23 cellular contexts compared by ENCODE assay signal in genomic region chr5:41878173-41878572, GRCh38. TPM values are rescaled to one million over a fixed set of nuclear protein-coding genes. Genes with fewer than 3 reads are reported as not detected.
DNase-seq lines count a peak whose midpoint lies in the region; ATAC-seq and TF ChIP-seq lines count a peak whose summit lies in the region.
"Had no signal": no experiment of that assay in that cellular context is flagged by ENCODE, and none has a peak within 500 bp of the region (broad histone marks: within the 10 kb centered on the region; RNA-seq: fewer than 3 reads in every experiment).

No MANE protein-coding gene starts in this region.

- peaks cover 7% of the 10 kb centered on the region for H3K27me3 Mint-ChIP-seq in nephron progenitor cell (ENCODE audit: low read depth, poor library complexity)

- H3K27ac Mint-ChIP-seq in nephron progenitor cell = no peak overlapping the region
- H3K27ac Mint-ChIP-seq: activated CD8-positive, alpha-beta T cell treated with anti-CD3 and anti-CD28 coated beads for 36 hours; B cell; naive B cell; stimulated activated naive CD8-positive, alpha-beta T cell treated with anti-CD3 and anti-CD28 coated beads, Interleukin-15, Interleukin-2, amounts not matched to agents 100 ng/mL and 50 ng/mL, for 24 hours had no signal

- peaks cover 6% of the 10 kb centered on the region for H3K9me3 Mint-ChIP-seq in nephron progenitor cell
- H3K9me3 Mint-ChIP-seq: activated CD8-positive, alpha-beta T cell treated with anti-CD3 and anti-CD28 coated beads for 36 hours; naive B cell; stimulated activated naive CD8-positive, alpha-beta T cell treated with anti-CD3 and anti-CD28 coated beads, Interleukin-15, Interleukin-2, amounts not matched to agents 100 ng/mL and 50 ng/mL, for 24 hours had no signal

- no peaks in the 10 kb centered on the region for H3K36me3 Mint-ChIP-seq in nephron progenitor cell (ENCODE audit: low read depth)
- H3K36me3 Mint-ChIP-seq: naive B cell had no signal

- ATAC-seq in GM18498 (IDR thresholded peaks at IDR 0.05; ENCODE audit: unreplicated experiment) (peak; percentile 46), GM19324 (IDR thresholded peaks at IDR 0.05; ENCODE audit: low FRiP score, unreplicated experiment) (peak; percentile 33), HG02642 (IDR thresholded peaks at IDR 0.05; ENCODE audit: poor library complexity, unreplicated experiment) (peak; percentile 55), HG03175 (IDR thresholded peaks at IDR 0.05; ENCODE audit: unreplicated experiment) (peak; percentile 45), GM19455 (IDR thresholded peaks at IDR 0.05; ENCODE audit: unreplicated experiment) (no peak)
- ATAC-seq: activated CD8-positive, alpha-beta T cell treated with anti-CD3 and anti-CD28 coated beads for 36 hours; body of pancreas; foreskin keratinocyte had no signal

- peaks cover 11% of the 10 kb centered on the region for H3K4me1 Mint-ChIP-seq in nephron progenitor cell
- H3K4me1 Mint-ChIP-seq: B cell, naive B cell had no signal

- DNase-seq in DMS53 treated with DMSO at 0.1 percent for 48 hours (lab: John Stamatoyannopoulos, UW; ENCODE audit: unreplicated experiment) (no peak), ureter (ENCODE audit: low spot score) (no peak), nephron progenitor cell (no peak)
- DNase-seq: activated CD8-positive, alpha-beta T cell treated with anti-CD3 and anti-CD28 coated beads for 36 hours; activated gamma-delta T cell treated with Interleukin-2 at 50 U/mL for 16 hours; body of pancreas; COR-L47; DND-41; effector CD4-positive, alpha-beta T cell; erythroblast; foreskin keratinocyte; HCEC 1CT; naive B cell; NCI-H1694; Right ventricle myocardium superior; stimulated activated CD4-positive, alpha-beta T cell treated with anti-CD3 and anti-CD28 coated beads, Interleukin-4, amount 100 ng/mL, for 24 hours had no signal

- H3K4me3 Mint-ChIP-seq in nephron progenitor cell = no peak overlapping the region
- H3K4me3 Mint-ChIP-seq: activated CD8-positive, alpha-beta T cell treated with anti-CD3 and anti-CD28 coated beads for 36 hours; B cell; naive B cell; stimulated activated naive CD8-positive, alpha-beta T cell treated with anti-CD3 and anti-CD28 coated beads, Interleukin-15, Interleukin-2, amounts not matched to agents 100 ng/mL and 50 ng/mL, for 24 hours had no signal

- no peak for TF ChIP-seq CTCF in nephron progenitor cell (IDR thresholded peaks at IDR 0.05)

RNA-seq across cellular contexts. Expression of gene OXCT1, which starts 7.9 kb away (rescaled TPM):
- total RNA-seq in ureter = 18.2 TPM

RNA-seq across cellular contexts. Expression of gene RIMOC1, which starts 26.0 kb away (rescaled TPM):
- total RNA-seq in ureter = 33.0 TPM

RNA-seq across cellular contexts. Expression of gene FBXO4, which starts 46.9 kb away (rescaled TPM):
- total RNA-seq in ureter = 16.2 TPM
